In the genomic region with DNA sequence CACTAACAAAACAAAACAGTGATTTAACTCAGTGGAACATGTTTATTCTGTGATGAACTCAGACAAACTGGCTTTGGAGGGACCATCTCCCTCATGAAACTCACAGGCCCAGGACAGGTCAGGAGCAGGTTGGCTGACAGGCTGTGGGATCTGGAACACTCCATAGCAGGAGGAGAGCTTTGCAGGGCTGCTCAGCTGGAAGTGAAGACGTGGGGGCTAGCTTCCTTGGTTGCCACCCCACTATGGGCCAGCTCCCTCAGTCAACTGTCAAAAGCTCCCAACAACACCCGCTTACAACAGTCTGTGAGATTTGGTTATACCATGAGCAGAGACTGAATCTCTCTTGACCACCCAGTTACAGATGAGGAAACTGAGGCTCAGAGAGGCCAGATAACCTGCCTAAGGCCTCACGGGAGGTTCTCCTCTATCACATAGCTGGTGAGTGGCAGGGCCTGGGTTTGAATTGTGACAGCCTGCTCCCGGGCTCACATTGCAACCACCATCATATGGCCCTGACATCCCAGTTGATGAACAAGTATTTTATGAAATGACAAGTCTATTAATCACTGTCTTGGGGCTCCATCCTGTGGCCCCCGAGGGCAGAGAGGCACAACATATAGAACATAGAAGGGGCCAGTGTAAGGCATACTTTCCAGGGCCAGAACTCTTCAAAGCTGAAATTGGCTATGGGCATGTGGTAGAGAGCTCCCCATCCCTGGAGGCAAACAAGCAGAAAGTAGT, we compare ENCODE assay signal across 22 cellular contexts.
DNase-seq lines count a peak whose midpoint lies in the region; ATAC-seq and TF ChIP-seq lines count a peak whose summit lies in the region.
"Had no signal": no experiment of that assay in that cellular context is flagged by ENCODE, and none has a peak within 500 bp of the region (broad histone marks: within the 10 kb centered on the region; RNA-seq: fewer than 3 reads in every experiment).

No MANE protein-coding gene starts in this region.

- no peak overlapping the region for H3K14ac ChIP-seq in IMR-90 (replicated peaks; ENCODE audit: low read depth, low read length)
- no peak overlapping the region for H3K14ac ChIP-seq in trophoblast cell (ENCODE audit: low read length)

- CTCF ChIA-PET in IMR-90 (lab: Yijun Ruan, JAX), result no interaction called here

- no peaks in the 10 kb centered on the region for H3K9me1 ChIP-seq in IMR-90 (ENCODE audit: insufficient read depth, low read length)

- no peaks in the 10 kb centered on the region for H4K20me1 ChIP-seq in BLaER1 treated with 17β-estradiol and CSF1 and Interleukin-3, amounts not matched to agents 10 nM and 100 nM
- H4K20me1 ChIP-seq in IMR-90 (ENCODE audit: insufficient read depth, low read length), result no peaks in the 10 kb centered on the region

- H2AK5ac ChIP-seq in IMR-90 (ENCODE audit: low read depth, low read length) (no peak overlapping the region), trophoblast cell (ENCODE audit: low read length) (no peak overlapping the region)

- H3K4ac ChIP-seq in IMR-90 (ENCODE audit: low read depth, low read length), result no peak overlapping the region
- H3K4ac ChIP-seq in trophoblast cell (ENCODE audit: low read depth, low read length), result no peak overlapping the region

- H3K9ac ChIP-seq in BLaER1 treated with 17β-estradiol and CSF1 and Interleukin-3, amounts not matched to agents 10 nM and 100 nM, result peak overlapping the region in 1 of 11 experiments; percentile 1; a peak in 1 of 22 replicates
- H3K9ac ChIP-seq in IMR-90 (ENCODE audit: low read depth, low read length), result no peak overlapping the region
- H3K9ac ChIP-seq in trophoblast cell (ENCODE audit: low read length), result peak overlapping the region; percentile 23
- H3K9ac ChIP-seq: GM23248 had no signal

- H3K4me1 ChIP-seq in BLaER1 treated with 17β-estradiol and CSF1 and Interleukin-3, amounts not matched to agents 10 nM and 100 nM, result peaks cover 0 to 36% (median 23%) of the 10 kb centered on the region in 10 experiments; a peak in 17 of 20 replicates
- H3K4me1 ChIP-seq in IMR-90 (ENCODE audit: control insufficient read depth, insufficient read depth, low read length) (no peaks in the 10 kb centered on the region), trophoblast cell (ENCODE audit: control insufficient read depth in 1 of 2, insufficient read depth in 2 of 2, low read length in 2 of 2) (no peaks in the 10 kb centered on the region), aorta (ENCODE audit: control insufficient read depth in 1 of 2, insufficient read depth in 2 of 2, low read length in 2 of 2) (no peaks in the 10 kb centered on the region), thyroid gland (peaks cover 0 to 6% of the 10 kb centered on the region in 2 donors)
- H3K4me1 ChIP-seq: breast epithelium, colonic mucosa had no signal

- no peaks in the 10 kb centered on the region; a peak in 1 of 22 replicates for H3K27me3 ChIP-seq in BLaER1 treated with 17β-estradiol and CSF1 and Interleukin-3, amounts not matched to agents 10 nM and 100 nM
- H3K27me3 ChIP-seq in IMR-90 (ENCODE audit: control insufficient read depth, insufficient read depth, low read length) (peaks cover 39% of the 10 kb centered on the region), trophoblast cell (ENCODE audit: insufficient read depth, low read length) (no peaks in the 10 kb centered on the region), aorta (ENCODE audit: control insufficient read depth in 1 of 2, insufficient read depth in 2 of 2, low read length in 1 of 2) (no peaks in the 10 kb centered on the region), thyroid gland (no peaks in the 10 kb centered on the region)

- dilution Hi-C loops in IMR-90 (cut with HindIII; ENCODE audit: low sequenced_read_pairs, unreplicated experiment), result no loop called here

- H4K5ac ChIP-seq in IMR-90 (ENCODE audit: low read depth, low read length), result no peak overlapping the region

- no peak overlapping the region for H4K12ac ChIP-seq in trophoblast cell (ENCODE audit: low read depth, low read length)

- H4K91ac ChIP-seq in IMR-90 (ENCODE audit: insufficient read depth, low read depth, low read length), result no peak overlapping the region
- no peak overlapping the region for H4K91ac ChIP-seq in trophoblast cell (ENCODE audit: low read depth, low read length)

- no peak overlapping the region for H2BK15ac ChIP-seq in IMR-90 (ENCODE audit: low read depth, low read length)

- no peak overlapping the region for H3K4me3 ChIP-seq in BLaER1 treated with 17β-estradiol and CSF1 and Interleukin-3, amounts not matched to agents 10 nM and 100 nM
- H3K4me3 ChIP-seq in IMR-90 (ENCODE audit: insufficient read depth, low read depth, low read length), result no peak overlapping the region
- H3K4me3 ChIP-seq in trophoblast cell (ENCODE audit: low read depth, low read length), result no peak overlapping the region
- H3K4me3 ChIP-seq in aorta (ENCODE audit: low read length in 2 of 2), result no peak overlapping the region
- H3K4me3 ChIP-seq in thyroid gland (replicated peaks in 1 of 3), result no peak overlapping the region
- H3K4me3 ChIP-seq: breast epithelium, colonic mucosa, GM23248 had no signal

- TF ChIP-seq CTCF in IMR-90 (conservative IDR thresholded peaks at IDR 0.05; ENCODE audit: low read depth, low read length), result no peak
- TF ChIP-seq CTCF in thyroid gland (IDR thresholded peaks at IDR 0.05), result no peak

- H3K56ac ChIP-seq in IMR-90 (ENCODE audit: extremely low read depth, insufficient read depth, low read length), result no peak overlapping the region

- 40% methylated on average over 1 of the region's 5 CpGs; no CpG with 5 or more reads in 1 of the 2 experiments for WGBS in IMR-90 (ENCODE audit: extremely low coverage in 2 of 2, insufficient read length in 1 of 2), 2 experiments
- WGBS in trophoblast cell (ENCODE audit: extremely low coverage, insufficient coverage, insufficient read length), result no CpG with 5 or more reads among the region's 5 CpGs
- WGBS in aorta, 2 donors, result 89 to 94% methylated on average over 5 of the region's 5 CpGs
- WGBS in thyroid gland, 2 donors, result 89 to 94% methylated on average over 4 to 5 of the region's 5 CpGs

- H2BK5ac ChIP-seq in IMR-90 (ENCODE audit: low read depth, low read length, poor library complexity, severe bottlenecking) (no peak overlapping the region), trophoblast cell (ENCODE audit: low read depth, low read length, poor library complexity) (no peak overlapping the region)

- BruUV-seq in IMR-90 (replicated peaks; lab: Mats Ljungman, UMichigan), result no TSS peak

- ATAC-seq in IMR-90 (ENCODE audit: low read depth), result no peak
- ATAC-seq in aorta (ENCODE audit: low FRiP score), result no peak
- ATAC-seq: stimulated activated memory B cell treated with anti-CD40 and anti-IgM and Interleukin-4, amounts not matched to agents 10 μg/mL and 1 μg/mL and 100 μg/mL, for 72 hours; T-cell had no signal

- peak overlapping the region in 4 of 11 experiments; percentile 6 to 37 (median 24); a peak in 2 of 22 replicates for H3K27ac ChIP-seq in BLaER1 treated with 17β-estradiol and CSF1 and Interleukin-3, amounts not matched to agents 10 nM and 100 nM
- H3K27ac ChIP-seq in IMR-90 (ENCODE audit: insufficient read depth, low read length) (no peak overlapping the region), trophoblast cell (ENCODE audit: low read depth, low read length) (no peak overlapping the region), aorta (ENCODE audit: low read depth in 1 of 2, low read length in 2 of 2) (no peak overlapping the region), thyroid gland (no peak overlapping the region)
- H3K27ac ChIP-seq: breast epithelium, colonic mucosa, GM23248 had no signal

- in situ Hi-C loops in IMR-90 (cut with MboI; ENCODE audit: low sequenced_read_pairs), result no loop called here

- H3K79me2 ChIP-seq in trophoblast cell (ENCODE audit: control insufficient read depth, insufficient read depth, low read length, poor library complexity), result no peaks in the 10 kb centered on the region

- peak overlapping the region; percentile 58 for H2AK9ac ChIP-seq in IMR-90 (replicated peaks; ENCODE audit: low read depth, low read length, poor library complexity)

- no peak overlapping the region for H2BK12ac ChIP-seq in trophoblast cell (ENCODE audit: low read length)

- no peak overlapping the region for H2BK120ac ChIP-seq in IMR-90 (ENCODE audit: low read depth, low read length)
- H2BK120ac ChIP-seq in trophoblast cell (ENCODE audit: insufficient read depth, low read length, poor library complexity), result no peak overlapping the region

- TF ChIP-seq RAD21 in IMR-90 (IDR thresholded peaks at IDR 0.05; ENCODE audit: low read length), result 0 out of 2 replicates have a peak, but pooled peaks have one; percentile 15

- no peak overlapping the region for H3K23ac ChIP-seq in IMR-90 (ENCODE audit: low read depth, low read length)
- H3K23ac ChIP-seq in trophoblast cell (ENCODE audit: low read length), result no peak overlapping the region

- TF ChIP-seq POLR2A in IMR-90 (IDR thresholded peaks at IDR 0.05; ENCODE audit: low read depth, low read length) (no peak), thyroid gland (IDR thresholded peaks at IDR 0.05) (no peak)

- peak overlapping the region in 8 of 11 experiments; percentile 1 to 39 (median 22); a peak in 8 of 22 replicates for H3K4me2 ChIP-seq in BLaER1 treated with 17β-estradiol and CSF1 and Interleukin-3, amounts not matched to agents 10 nM and 100 nM
- no peak overlapping the region for H3K4me2 ChIP-seq in IMR-90 (ENCODE audit: low read depth, low read length)
- no peak overlapping the region for H3K4me2 ChIP-seq in trophoblast cell (ENCODE audit: low read length)

- intact Hi-C loops in IMR-90 (cut with micrococcal nuclease), result no loop called here
- intact Hi-C loops in aorta (cut with DNase I), result no loop called here
- intact Hi-C loops in thyroid gland (cut with DNase I), result no loop called here

- H2AFZ ChIP-seq in IMR-90 (replicated peaks; ENCODE audit: low read length, poor library complexity), result no peak overlapping the region
- no peak overlapping the region for H2AFZ ChIP-seq in trophoblast cell (ENCODE audit: insufficient read depth, low read length, poor library complexity)
- H2AFZ ChIP-seq: GM23248 had no signal

- no peak for DNase-seq in IMR-90
- peak; percentile 34 for DNase-seq in ecto neural progenitor cell (ENCODE audit: low spot score)
- no peak for DNase-seq in trophoblast cell
- no peak for DNase-seq in aorta
- no peak for DNase-seq in thyroid gland
- DNase-seq in GOT3 (lab: John Stamatoyannopoulos, UW), result no peak
- DNase-seq: activated CD4-positive, alpha-beta memory T cell treated with anti-CD3 and anti-CD28 coated beads, Interleukin-2, amount 10 ng/mL, durations not matched to agents 7 days and 5 days; activated CD4-positive, CD25-positive, alpha-beta regulatory T cell; activated naive CD4-positive, alpha-beta T cell; CD4-positive, alpha-beta T cell; colonic mucosa; glutamatergic neuron; GM23248; KG1; NCI-H1436; NCI-H2107; nucleus accumbens; stimulated activated CD4-positive, alpha-beta T cell treated with anti-CD3 and anti-CD28 coated beads, Interleukin-2, amount 100 ng/mL, for 48 hours; T-cell had no signal

- POLR2A ChIA-PET in IMR-90 (lab: Charles Lee; ENCODE audit: unreplicated experiment), result no interaction called here

- no peak overlapping the region for H4K8ac ChIP-seq in IMR-90 (ENCODE audit: low read depth in 2 of 2, low read length in 2 of 2)
- no peak overlapping the region for H4K8ac ChIP-seq in trophoblast cell (ENCODE audit: low read depth, low read length)

- H3K9me3 ChIP-seq in BLaER1 treated with 17β-estradiol and CSF1 and Interleukin-3, amounts not matched to agents 10 nM and 100 nM (replicated peaks in 1 of 11), result peaks cover 0 to 10% (median 3%) of the 10 kb centered on the region in 11 experiments; a peak in 16 of 22 replicates
- peaks cover 2% of the 10 kb centered on the region for H3K9me3 ChIP-seq in IMR-90 (ENCODE audit: control insufficient read depth, insufficient read depth, low read length)
- peaks cover 2% of the 10 kb centered on the region for H3K9me3 ChIP-seq in trophoblast cell (ENCODE audit: insufficient read depth, low read depth, low read length)
- H3K9me3 ChIP-seq in aorta (ENCODE audit: control insufficient read depth, low read length), result no peaks in the 10 kb centered on the region
- no peaks in the 10 kb centered on the region for H3K9me3 ChIP-seq in thyroid gland
- H3K9me3 ChIP-seq: breast epithelium, colonic mucosa had no signal

- H3K18ac ChIP-seq in IMR-90 (ENCODE audit: low read depth, low read length) (no peak overlapping the region), trophoblast cell (ENCODE audit: low read length) (no peak overlapping the region)

- H3K36me3 ChIP-seq in BLaER1 treated with 17β-estradiol and CSF1 and Interleukin-3, amounts not matched to agents 10 nM and 100 nM, result no peaks in the 10 kb centered on the region
- H3K36me3 ChIP-seq in IMR-90 (ENCODE audit: control insufficient read depth, insufficient read depth, low read length) (no peaks in the 10 kb centered on the region), trophoblast cell (ENCODE audit: control insufficient read depth in 1 of 2, insufficient read depth in 2 of 2, low read length in 2 of 2) (no peaks in the 10 kb centered on the region), aorta (ENCODE audit: control insufficient read depth in 1 of 2, insufficient read depth in 2 of 2, low read length in 1 of 2) (no peaks in the 10 kb centered on the region), thyroid gland (no peaks in the 10 kb centered on the region)
- H3K36me3 ChIP-seq: breast epithelium, colonic mucosa had no signal

- H2BK20ac ChIP-seq in IMR-90 (ENCODE audit: low read depth, low read length), result no peak overlapping the region

- H3K79me1 ChIP-seq in IMR-90 (ENCODE audit: low read depth in 1 of 2, low read length in 2 of 2) (no peaks in the 10 kb centered on the region), trophoblast cell (ENCODE audit: low read length) (no peaks in the 10 kb centered on the region)

Comparison
In these comparisons a context has a peak if more than half of its experiments do, and no peak if none do; other contexts are left out.
1. H3K4me2 ChIP-seq: peak in BLaER1 treated with 17β-estradiol and CSF1 and Interleukin-3, amounts not matched to agents 10 nM and 100 nM (8 of 11); none in IMR-90 (single experiment) and trophoblast cell (single experiment).